In the genomic region with DNA sequence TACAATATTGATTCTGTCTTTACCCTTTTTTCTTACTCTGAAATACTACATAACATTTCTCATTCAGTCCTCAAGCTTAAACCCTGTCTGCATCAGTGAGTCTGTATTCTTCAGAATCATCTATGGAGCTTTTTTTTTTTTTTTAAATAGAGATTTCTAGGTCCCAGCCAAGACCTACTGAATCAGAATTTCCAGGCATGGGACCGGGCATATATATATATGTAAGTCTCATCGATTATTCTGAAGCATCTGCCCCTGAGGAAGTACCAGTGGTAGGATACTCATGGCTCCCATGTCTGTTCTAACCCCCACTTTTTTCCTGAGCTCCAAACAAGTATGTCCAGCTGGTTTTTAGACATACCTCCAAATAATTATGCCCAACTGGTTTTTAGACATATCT, we compare ENCODE assay signal across 16 cellular contexts. TPM values are rescaled to one million over a fixed set of nuclear protein-coding genes. Genes with fewer than 3 reads are reported as not detected.
DNase-seq lines count a peak whose midpoint lies in the region; ATAC-seq, FAIRE-seq and TF ChIP-seq lines count a peak whose summit lies in the region.
"Had no signal": no experiment of that assay in that cellular context is flagged by ENCODE, and none has a peak within 500 bp of the region (broad histone marks: within the 10 kb centered on the region; RNA-seq: fewer than 3 reads in every experiment).

No MANE protein-coding gene starts in this region.

- TF ChIP-seq POLR2A in H54 (IDR thresholded peaks at IDR 0.05; ENCODE audit: low read depth, low read length) = no peak

- H3K4me1 Mint-ChIP-seq in glutamatergic neuron (ENCODE audit: low read depth, unreplicated experiment) = no peaks in the 10 kb centered on the region

- H3K27me3 ChIP-seq in AG04450 (ENCODE audit: control insufficient read depth, insufficient read depth, low read length) = no peaks in the 10 kb centered on the region
- no peaks in the 10 kb centered on the region for H3K27me3 ChIP-seq in PC-3 (ENCODE audit: low read length)
- no peaks in the 10 kb centered on the region for H3K27me3 ChIP-seq in osteoblast (ENCODE audit: insufficient read depth, low read length)
- H3K27me3 ChIP-seq: heart left ventricle had no signal

- H3K79me2 ChIP-seq in PC-3 (ENCODE audit: low read length) (peaks cover 70% of the 10 kb centered on the region), osteoblast (ENCODE audit: insufficient read depth, low read length) (peaks cover 58% of the 10 kb centered on the region)

- intact Hi-C loops in PC-3 (cut with micrococcal nuclease) = loop anchor here (2.0 kb wide), 1 partner anchor 16 kb away; no protein-coding TSS in a partner anchor

- H3K9me3 Mint-ChIP-seq in glutamatergic neuron (ENCODE audit: unreplicated experiment) = no peaks in the 10 kb centered on the region
- H3K9me3 Mint-ChIP-seq: activated T-helper 2 cell treated with anti-CD3 and anti-CD28 coated beads, Interferon-gamma antibody, Interleukin-2, Interleukin-4, amounts not matched to agents 10 μg/mL and 5 μg/mL and 100 μg/mL, durations not matched to agents 14 hours and 24 hours and 36 hours; neural crest cell had no signal

- no peak overlapping the region for H3K27ac Mint-ChIP-seq in glutamatergic neuron (ENCODE audit: unreplicated experiment)
- H3K27ac Mint-ChIP-seq: activated T-helper 2 cell treated with anti-CD3 and anti-CD28 coated beads, Interferon-gamma antibody, Interleukin-2, Interleukin-4, amounts not matched to agents 10 μg/mL and 5 μg/mL and 100 μg/mL, durations not matched to agents 14 hours and 24 hours and 36 hours had no signal

- H4K20me1 ChIP-seq in PC-3 (ENCODE audit: low read length) (no peaks in the 10 kb centered on the region), osteoblast (ENCODE audit: insufficient read depth, low read length) (no peaks in the 10 kb centered on the region)

- H3K27ac ChIP-seq in AG04450 (ENCODE audit: low read depth, low read length) (peak overlapping the region; percentile 82), PC-3 (ENCODE audit: low read length) (peak overlapping the region; percentile 81), coronary artery (peak overlapping the region; percentile 61), osteoblast (ENCODE audit: low read depth, low read length) (peak overlapping the region; percentile 95)
- H3K27ac ChIP-seq: HL-60 had no signal

- no peak for FAIRE-seq in H54 (lab: Jason Lieb, UNC)

- no peaks in the 10 kb centered on the region for H3K27me3 Mint-ChIP-seq in glutamatergic neuron (ENCODE audit: unreplicated experiment)

- peaks cover 55% of the 10 kb centered on the region for H3K36me3 ChIP-seq in PC-3 (ENCODE audit: low read depth, low read length)
- H3K36me3 ChIP-seq in osteoblast (ENCODE audit: insufficient read depth, low read length) = peaks cover 52% of the 10 kb centered on the region

- H2AFZ ChIP-seq in PC-3 (ENCODE audit: low read length) = no peak overlapping the region
- no peak overlapping the region for H2AFZ ChIP-seq in osteoblast (ENCODE audit: low read length)

- H3K4me3 ChIP-seq in AG04450 (ENCODE audit: low read depth, low read length) = no peak overlapping the region
- peak overlapping the region; percentile 3; the same call in 1 of the 2 replicates for H3K4me3 ChIP-seq in PC-3 (ENCODE audit: low read length)
- H3K4me3 ChIP-seq in coronary artery = no peak overlapping the region
- no peak overlapping the region for H3K4me3 ChIP-seq in osteoblast (ENCODE audit: insufficient read depth, low read length)
- H3K4me3 ChIP-seq: heart left ventricle had no signal

- H3K4me3 Mint-ChIP-seq in glutamatergic neuron (ENCODE audit: unreplicated experiment) = no peak overlapping the region
- H3K4me3 Mint-ChIP-seq: neural crest cell had no signal

- TSS peak; percentile 83 for BruUV-seq in PC-3 (replicated peaks; lab: Mats Ljungman, UMichigan)

- no peak overlapping the region for H3K9ac ChIP-seq in PC-3 (ENCODE audit: low read length)

- H3K4me1 ChIP-seq in PC-3 (ENCODE audit: insufficient read depth, low read length) (peaks cover 71% of the 10 kb centered on the region), osteoblast (ENCODE audit: insufficient read depth, low read length) (peaks cover 79% of the 10 kb centered on the region)

- POLR2A ChIA-PET in AG04450 (lab: Yijun Ruan, JAX) (interaction anchor here (0.6 to 1.5 kb wide), 5 partner anchors 9 to 387 kb away, joined by 3 to 8 read pairs (median 3); partner anchors contain the start of gene GPRC5A), PC-3 (lab: Charles Lee; ENCODE audit: unreplicated experiment) (interaction anchor here (0.6 kb wide), 1 partner anchor 1970 kb away, joined by 3 read pairs; the partner anchor contains the start of gene PRR4)

- no peaks in the 10 kb centered on the region for H3F3A ChIP-seq in PC-3 (ENCODE audit: low read length, unreplicated experiment)

- ATAC-seq in PC-3 (peak; percentile 8; the same call in 1 of the 2 replicates), GM19351 (IDR thresholded peaks at IDR 0.05; ENCODE audit: unreplicated experiment) (no peak), HG02870 (IDR thresholded peaks at IDR 0.05; ENCODE audit: unreplicated experiment) (no peak)
- ATAC-seq: left colon had no signal

- peak overlapping the region; percentile 45 for H3K4me2 ChIP-seq in PC-3 (ENCODE audit: low read length)
- peak overlapping the region; percentile 67 for H3K4me2 ChIP-seq in osteoblast (ENCODE audit: insufficient read depth, low read length)

- H3K9me3 ChIP-seq in AG04450 (ENCODE audit: control insufficient read depth, insufficient read depth, low read length) = no peaks in the 10 kb centered on the region
- no peaks in the 10 kb centered on the region for H3K9me3 ChIP-seq in PC-3 (ENCODE audit: low read length)
- no peaks in the 10 kb centered on the region for H3K9me3 ChIP-seq in osteoblast (ENCODE audit: low read depth, low read length)
- H3K9me3 ChIP-seq: heart left ventricle had no signal

- CTCF ChIA-PET in AG04450 (lab: Charles Lee) (interaction anchor here (0.7 to 3.2 kb wide), 3 partner anchors 25 to 167 kb away, joined by 3 to 13 read pairs (median 3); no protein-coding TSS in a partner anchor), PC-3 (lab: Charles Lee) (no interaction called here)

- no peaks in the 10 kb centered on the region for H3K9me2 ChIP-seq in PC-3 (replicated peaks; ENCODE audit: low read length)

- H3K36me3 Mint-ChIP-seq in glutamatergic neuron (ENCODE audit: unreplicated experiment) = no peaks in the 10 kb centered on the region

- DNase-seq in AG04450 (ENCODE audit: low read depth, low spot score) (no peak), PC-3 (no peak), coronary artery (ENCODE audit: low spot score) (no peak), osteoblast (ENCODE audit: insufficient read length, low spot score, missing footprints) (peak; percentile 71), H54 (ENCODE audit: insufficient read length, low spot score) (no peak), glutamatergic neuron (no peak)
- DNase-seq: activated CD4-positive, alpha-beta T cell treated with anti-CD3 and anti-CD28 coated beads for 1 hour; DMS53; heart left ventricle; left colon; NCI-H2029 treated with DMSO at 0.1 percent for 48 hours had no signal

- TF ChIP-seq CTCF in AG04450 (IDR thresholded peaks at IDR 0.05; ENCODE audit: low read depth, low read length) (no peak), PC-3 (conservative IDR thresholded peaks at IDR 0.05; ENCODE audit: low read depth, low read length) (no peak), coronary artery (IDR thresholded peaks at IDR 0.05) (no peak), osteoblast (IDR thresholded peaks at IDR 0.05; ENCODE audit: extremely low read depth, low read depth, low read length) (no peak), glutamatergic neuron (IDR thresholded peaks at IDR 0.05; ENCODE audit: partially characterized antibody, unreplicated experiment) (no peak)

RNA-seq across cellular contexts. Expression of gene DDX47, which starts 6.1 kb away (rescaled TPM):
- polyA plus RNA-seq in AG04450 (2011; rRNA removed) = 91.3 and 113 TPM in 2 replicates
- 58.5 and 70.0 TPM in 2 replicates for polyA minus RNA-seq in AG04450 (2011; rRNA and poly(A)+ RNA removed)
- total RNA-seq in PC-3 (2014; rRNA removed) = 58.9 and 59.0 TPM in 2 replicates
- total RNA-seq in osteoblast = 60.8 and 63.6 TPM in 2 replicates
- total RNA-seq in glutamatergic neuron (ENCODE audit: unreplicated experiment) = 31.0 TPM

RNA-seq across cellular contexts. Expression of gene APOLD1, which starts 33.8 kb away (rescaled TPM):
- 2.2 and 2.6 TPM in 2 replicates for polyA plus RNA-seq in AG04450 (2011; rRNA removed)
- 1.7 and 2.4 TPM in 2 replicates for polyA minus RNA-seq in AG04450 (2011; rRNA and poly(A)+ RNA removed)
- total RNA-seq in PC-3 (2014; rRNA removed) = 2.8 and 3.5 TPM in 2 replicates
- 3.2 and 3.3 TPM in 2 replicates for total RNA-seq in osteoblast
- total RNA-seq in glutamatergic neuron (ENCODE audit: unreplicated experiment) = 0.86 TPM
